Comparison of ENCODE assay signal across 21 cellular contexts in genomic region chr10:6306917-6307316, GRCh38.
"Had no signal": no experiment of that assay in that cellular context is flagged by ENCODE, and none has a peak within 500 bp of the region (broad histone marks: within the 10 kb centered on the region; RNA-seq: fewer than 3 reads in every experiment).

No MANE protein-coding gene starts in this region.

- H3K27me3 Mint-ChIP-seq: activated naive CD4-positive, alpha-beta T cell treated with anti-CD3 and anti-CD28 coated beads, Interleukin-2, amount 10 ng/mL, durations not matched to agents 7 days and 5 days; activated naive CD8-positive, alpha-beta T cell treated with anti-CD3 and anti-CD28 coated beads for 36 hours; activated T-helper 17 cell treated with anti-CD3 and anti-CD28 coated beads, Interleukin-2, amount 50 U/mL, for 72 hours had no signal

- H3K9me3 Mint-ChIP-seq: activated naive CD8-positive, alpha-beta T cell treated with anti-CD3 and anti-CD28 coated beads for 36 hours; activated T-helper 17 cell treated with anti-CD3 and anti-CD28 coated beads, Interleukin-2, amount 50 U/mL, for 72 hours had no signal

- H3K27me3 ChIP-seq: brain microvascular endothelial cell, cardiac muscle cell had no signal

- ATAC-seq: activated CD8-positive, alpha-beta T cell treated with anti-CD3 and anti-CD28 coated beads for 36 hours; activated T-cell treated with anti-CD3 and anti-CD28 coated beads, Interleukin-2, amount 50 U/mL, for 4 hours; activated T-helper 17 cell treated with anti-CD3 and anti-CD28 coated beads, Interleukin-2, amount 50 U/mL, for 72 hours had no signal

- DNase-seq: activated CD4-positive, CD25-positive, alpha-beta regulatory T cell; activated CD8-positive, alpha-beta T cell treated with anti-CD3 and anti-CD28 coated beads for 36 hours; activated gamma-delta T cell treated with Interleukin-2 at 50 U/mL for 16 hours; activated naive CD4-positive, alpha-beta T cell treated with anti-CD3 and anti-CD28 coated beads, Interleukin-2, amount 10 ng/mL, durations not matched to agents 7 days and 5 days; activated naive CD8-positive, alpha-beta T cell treated with anti-CD3 and anti-CD28 coated beads for 36 hours; activated T-cell treated with anti-CD3 and anti-CD28 coated beads, Interleukin-2, amount 50 U/mL, for 4 hours; brain microvascular endothelial cell; NCI-H1092; NCI-H1417; NCI-H1694; NCI-H2029; NCI-H2107; NCI-H2171 treated with DMSO at 0.1 percent for 48 hours; NCI-H226; NCI-H526 treated with DMSO at 0.1 percent for 48 hours; NCI-H82; T-helper 1 cell had no signal

- H3K36me3 ChIP-seq: brain microvascular endothelial cell, cardiac muscle cell had no signal

- H3K4me3 Mint-ChIP-seq: activated CD8-positive, alpha-beta T cell treated with anti-CD3 and anti-CD28 coated beads for 36 hours; activated naive CD4-positive, alpha-beta T cell treated with anti-CD3 and anti-CD28 coated beads, Interleukin-2, amount 10 ng/mL, durations not matched to agents 7 days and 5 days; activated naive CD8-positive, alpha-beta T cell treated with anti-CD3 and anti-CD28 coated beads for 36 hours; activated T-cell treated with anti-CD3 and anti-CD28 coated beads, Interleukin-2, amount 50 U/mL, for 4 hours; activated T-helper 17 cell treated with anti-CD3 and anti-CD28 coated beads, Interleukin-2, amount 50 U/mL, for 72 hours had no signal

- H3K27ac Mint-ChIP-seq: activated CD8-positive, alpha-beta T cell treated with anti-CD3 and anti-CD28 coated beads for 36 hours; activated naive CD4-positive, alpha-beta T cell treated with anti-CD3 and anti-CD28 coated beads, Interleukin-2, amount 10 ng/mL, durations not matched to agents 7 days and 5 days; activated naive CD8-positive, alpha-beta T cell treated with anti-CD3 and anti-CD28 coated beads for 36 hours; activated T-helper 17 cell treated with anti-CD3 and anti-CD28 coated beads, Interleukin-2, amount 50 U/mL, for 72 hours had no signal

- H3K27ac ChIP-seq: brain microvascular endothelial cell, SK-N-MC, VCaP had no signal

- H3K4me3 ChIP-seq: cardiac muscle cell, SK-N-MC had no signal
